Comparison of ENCODE assay signal across 8 cellular contexts in genomic region chr1:46223472-46223943, GRCh38. TPM values are rescaled to one million over a fixed set of nuclear protein-coding genes. Genes with fewer than 3 reads are reported as not detected.
DNase-seq lines count a peak whose midpoint lies in the region; ATAC-seq and TF ChIP-seq lines count a peak whose summit lies in the region.

No MANE protein-coding gene starts in this region.

- no peak overlapping the region for H3K27ac Mint-ChIP-seq in activated T-helper 17 cell treated with anti-CD3 and anti-CD28 coated beads, Interleukin-2, amount 50 U/mL, for 72 hours
- H3K27ac Mint-ChIP-seq in type B pancreatic cell, result no peak overlapping the region

- no peak overlapping the region for H3K4me3 Mint-ChIP-seq in activated T-helper 17 cell treated with anti-CD3 and anti-CD28 coated beads, Interleukin-2, amount 50 U/mL, for 72 hours
- H3K4me3 Mint-ChIP-seq in type B pancreatic cell, result no peak overlapping the region

- peak; percentile 98 for ATAC-seq in activated T-helper 17 cell treated with anti-CD3 and anti-CD28 coated beads, Interleukin-2, amount 50 U/mL, for 72 hours (replicated peaks)

- no peaks in the 10 kb centered on the region for H3K9me3 Mint-ChIP-seq in activated T-helper 17 cell treated with anti-CD3 and anti-CD28 coated beads, Interleukin-2, amount 50 U/mL, for 72 hours
- H3K9me3 Mint-ChIP-seq in type B pancreatic cell, result no peaks in the 10 kb centered on the region

- H3K4me1 Mint-ChIP-seq in activated T-helper 17 cell treated with anti-CD3 and anti-CD28 coated beads, Interleukin-2, amount 50 U/mL, for 72 hours, result no peaks in the 10 kb centered on the region
- peaks cover 15% of the 10 kb centered on the region for H3K4me1 Mint-ChIP-seq in type B pancreatic cell (ENCODE audit: unreplicated experiment)

- TF ChIP-seq CTCF in GM20000 (IDR thresholded peaks at IDR 0.05; ENCODE audit: extremely low read depth, missing control alignments) (peak; percentile 95), LNCAP (IDR thresholded peaks at IDR 0.05) (peak; percentile 99), foreskin fibroblast (IDR thresholded peaks at IDR 0.05; ENCODE audit: low read depth, low read length) (peak; percentile 94), type B pancreatic cell (conservative IDR thresholded peaks at IDR 0.05) (peak; percentile 95)

- no peak overlapping the region for H3K4me3 ChIP-seq in foreskin fibroblast (ENCODE audit: low read depth in 1 of 2, low read length in 2 of 2)

- DNase-seq in CD1c-positive myeloid dendritic cell (ENCODE audit: extremely low spot score) (peak; percentile 77), GM20000 (ENCODE audit: low spot score) (peak; percentile 75), RPMI7951 (ENCODE audit: low read depth) (peak; percentile 85), foreskin fibroblast (peak; percentile 88 to 95), occipital lobe (lab: John Stamatoyannopoulos, UW) (peak; percentile 67), type B pancreatic cell (ENCODE audit: extremely low spot score, unreplicated experiment) (no peak)

- no peaks in the 10 kb centered on the region for H3K27me3 Mint-ChIP-seq in activated T-helper 17 cell treated with anti-CD3 and anti-CD28 coated beads, Interleukin-2, amount 50 U/mL, for 72 hours
- H3K27me3 Mint-ChIP-seq in type B pancreatic cell, result no peaks in the 10 kb centered on the region

- no peaks in the 10 kb centered on the region for H3K36me3 Mint-ChIP-seq in activated T-helper 17 cell treated with anti-CD3 and anti-CD28 coated beads, Interleukin-2, amount 50 U/mL, for 72 hours (ENCODE audit: low read depth)
- H3K36me3 Mint-ChIP-seq in type B pancreatic cell, result no peaks in the 10 kb centered on the region

RNA-seq across cellular contexts. Expression of gene LURAP1, which starts 20.4 kb away (rescaled TPM):
- 4.4 and 4.5 TPM in 2 replicates for total RNA-seq in RPMI7951 (2014; rRNA removed; shearing (Covaris generic))
- total RNA-seq in activated T-helper 17 cell treated with anti-CD3 and anti-CD28 coated beads, Interleukin-2, amount 50 U/mL, for 72 hours, result under 1 TPM in 1 of 2 donors, not detected in 1; 0.24 TPM
- total RNA-seq in occipital lobe (5.5 TPM), type B pancreatic cell (ENCODE audit: low replicate concordance) (0.48 and 2.8 TPM in 2 replicates)

RNA-seq across cellular contexts. Expression of gene RAD54L, which starts 24.1 kb away (rescaled TPM):
- 12.7 and 13.1 TPM in 2 replicates for total RNA-seq in RPMI7951 (2014; rRNA removed; shearing (Covaris generic))
- 10 to 100 TPM; 50.8 to 56.5 TPM for total RNA-seq in activated T-helper 17 cell treated with anti-CD3 and anti-CD28 coated beads, Interleukin-2, amount 50 U/mL, for 72 hours
- total RNA-seq in occipital lobe (1.1 TPM), type B pancreatic cell (ENCODE audit: low replicate concordance) (9.6 and 22.9 TPM in 2 replicates)

RNA-seq across cellular contexts. Expression of gene POMGNT1, which starts 25.3 kb away (rescaled TPM):
- total RNA-seq in RPMI7951 (2014; rRNA removed; shearing (Covaris generic)), result 52.9 and 57.0 TPM in 2 replicates
- total RNA-seq in activated T-helper 17 cell treated with anti-CD3 and anti-CD28 coated beads, Interleukin-2, amount 50 U/mL, for 72 hours, result 10 to 100 TPM; 36.0 to 40.6 TPM
- total RNA-seq in occipital lobe, result 33.4 TPM
- 50.7 and 74.0 TPM in 2 replicates for total RNA-seq in type B pancreatic cell (ENCODE audit: low replicate concordance)

RNA-seq across cellular contexts. Expression of gene P3R3URF, which starts 47.2 kb away (rescaled TPM):
- not detected in 2 replicates for total RNA-seq in RPMI7951 (2014; rRNA removed; shearing (Covaris generic))
- not detected for total RNA-seq in activated T-helper 17 cell treated with anti-CD3 and anti-CD28 coated beads, Interleukin-2, amount 50 U/mL, for 72 hours
- total RNA-seq in occipital lobe (not detected), type B pancreatic cell (ENCODE audit: low replicate concordance) (not detected in 2 replicates)

RNA-seq across cellular contexts. Expression of gene TSPAN1, which starts 48.6 kb away (rescaled TPM):
- 0.48 TPM in 1 of 2 replicates, not detected in the other for total RNA-seq in RPMI7951 (2014; rRNA removed; shearing (Covaris generic))
- not detected for total RNA-seq in activated T-helper 17 cell treated with anti-CD3 and anti-CD28 coated beads, Interleukin-2, amount 50 U/mL, for 72 hours
- total RNA-seq in occipital lobe, result 0.31 TPM
- total RNA-seq in type B pancreatic cell (ENCODE audit: low replicate concordance), result 22.2 and 27.6 TPM in 2 replicates
